In the genomic region with DNA sequence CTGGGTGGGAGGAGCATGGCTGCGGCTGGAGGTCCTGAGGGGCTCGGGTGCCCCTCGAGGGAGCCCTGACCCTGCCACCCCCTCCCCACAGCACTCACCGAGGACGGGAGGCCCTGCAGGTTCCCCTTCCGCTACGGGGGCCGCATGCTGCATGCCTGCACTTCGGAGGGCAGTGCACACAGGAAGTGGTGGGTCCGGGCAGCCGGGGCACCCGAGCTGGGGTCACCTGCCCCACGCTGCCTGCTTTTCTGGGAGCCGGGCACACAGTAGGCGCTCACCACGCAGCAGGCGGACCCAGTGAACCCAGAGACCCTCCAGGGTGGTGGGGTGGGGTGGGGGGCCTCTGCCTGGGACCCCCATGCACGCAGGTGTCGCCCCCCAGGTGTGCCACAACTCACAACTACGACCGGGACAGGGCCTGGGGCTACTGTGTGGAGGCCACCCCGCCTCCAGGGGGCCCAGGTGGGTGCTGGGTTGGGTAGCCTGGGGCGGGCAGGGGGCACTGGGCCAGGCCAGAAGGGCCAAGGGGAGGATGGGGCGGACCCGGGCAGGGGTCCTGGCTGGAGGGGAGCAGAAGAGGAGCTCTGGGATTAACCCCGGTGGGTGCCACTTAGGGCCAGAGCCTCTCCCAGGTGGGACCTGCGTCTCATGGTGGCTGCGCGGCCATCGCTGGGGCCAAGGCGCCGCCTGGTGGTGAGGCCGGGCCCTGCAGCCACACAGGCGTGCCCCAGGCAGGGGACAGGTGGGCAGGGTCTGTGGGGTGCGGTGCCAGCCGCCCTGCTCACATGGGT, we compare ENCODE assay signal across 8 cellular contexts. TPM values are rescaled to one million over a fixed set of nuclear protein-coding genes. Genes with fewer than 3 reads are reported as not detected.
DNase-seq lines count a peak whose midpoint lies in the region; ATAC-seq and TF ChIP-seq lines count a peak whose summit lies in the region.

No MANE protein-coding gene starts in this region.

- no peak overlapping the region for H3K27ac ChIP-seq in heart left ventricle

- ATAC-seq in HG02759 (IDR thresholded peaks at IDR 0.05; ENCODE audit: unreplicated experiment), result peak; percentile 78
- peak; percentile 45 to 67 (median 56) for ATAC-seq in heart left ventricle
- ATAC-seq in HG02571 (IDR thresholded peaks at IDR 0.05; ENCODE audit: unreplicated experiment), result no peak

- no peaks in the 10 kb centered on the region for H3K36me3 ChIP-seq in heart left ventricle

- peak; percentile 90 to 99 (median 98) for TF ChIP-seq CTCF in heart left ventricle (IDR thresholded peaks at IDR 0.05)

- DNase-seq in ELR (ENCODE audit: low read depth) (peak; percentile 55), RPMI7951 (ENCODE audit: low read depth) (peak; percentile 32), activated gamma-delta T cell (lab: John Stamatoyannopoulos, UW) (peak; percentile 41), heart left ventricle (peak in 2 of 5 donors; percentile 30 to 79), NCI-H226 (no peak)
- DNase-seq in stimulated activated CD4-positive, alpha-beta T cell treated with anti-CD3 and anti-CD28 coated beads, Interleukin-12 subunit alpha, Interleukin-12 subunit beta, amount 100 ng/mL, for 48 hours (ENCODE audit: low read depth in 2 of 3, low spot score in 1 of 3), result peak; percentile 33 to 62 (median 58)

- intact Hi-C loops in heart left ventricle (cut with DNase I), result loop anchor here (1.0 to 10.0 kb wide), 9 partner anchors 96 to 338 kb away; no protein-coding TSS in a partner anchor

- no peaks in the 10 kb centered on the region for H3K27me3 ChIP-seq in heart left ventricle

- H3K4me1 ChIP-seq in heart left ventricle, result peaks cover 0 to 7% (median 0%) of the 10 kb centered on the region in 12 donors

- no peak for TF ChIP-seq POLR2A in heart left ventricle (IDR thresholded peaks at IDR 0.05)

- WGBS in heart left ventricle, 4 donors, result 40 to 50% (median 45%) methylated on average over 14 to 36 of the region's 36 CpGs

- H3K9me3 ChIP-seq in heart left ventricle, result no peaks in the 10 kb centered on the region

- no peak overlapping the region for H3K4me3 ChIP-seq in heart left ventricle

RNA-seq across cellular contexts. Expression of gene HGFAC, which starts 1.4 kb away (rescaled TPM):
- total RNA-seq in RPMI7951 (2014; rRNA removed; shearing (Covaris generic)), result not detected in 2 replicates
- total RNA-seq in heart left ventricle, result under 1 TPM in 5 of 9 donors, not detected in 4; 0.19 to 0.65 (median 0.47) TPM
- polyA plus RNA-seq in heart left ventricle, result under 1 TPM; 0.11 to 0.73 TPM

RNA-seq across cellular contexts. Expression of gene DOK7, which starts 20.0 kb away (rescaled TPM):
- total RNA-seq in RPMI7951 (2014; rRNA removed; shearing (Covaris generic)), result not detected in 2 replicates
- 10 to 100 TPM; 27.7 to 75.1 (median 39.7) TPM for total RNA-seq in heart left ventricle
- 10 to 100 TPM; 59.1 to 89.5 TPM for polyA plus RNA-seq in heart left ventricle

Comparison
In these comparisons a context has a peak if more than half of its experiments do, and no peak if none do; other contexts are left out.
1. RNA of gene DOK7, which starts 20.0 kb away (total RNA-seq): 27.7 to 75.1 TPM in heart left ventricle; not detected in RPMI7951; every median in the first group is over 10 times any median in the second.